20 cellular contexts compared by ENCODE assay signal in the genomic region with DNA sequence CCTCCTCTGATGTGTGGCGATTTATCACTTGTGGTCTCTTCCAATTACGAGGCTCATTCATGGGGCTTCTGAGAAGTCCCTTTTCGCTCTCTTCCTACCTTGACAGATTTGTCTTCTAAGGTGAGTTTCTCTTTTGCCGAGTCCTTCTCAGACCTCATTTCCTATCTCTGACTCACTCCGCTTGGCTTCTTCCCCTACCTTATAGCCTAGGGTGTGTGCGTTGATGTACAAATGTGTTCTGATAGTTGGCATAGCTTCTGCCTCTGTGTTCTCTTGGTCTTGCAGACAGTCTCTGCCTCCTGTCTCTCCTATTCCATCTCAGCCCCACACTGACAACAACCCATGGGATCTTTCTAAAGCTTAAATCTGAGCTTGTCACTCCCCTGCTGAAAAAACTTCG.
"Had no signal": no experiment of that assay in that cellular context is flagged by ENCODE, and none has a peak within 500 bp of the region (broad histone marks: within the 10 kb centered on the region; RNA-seq: fewer than 3 reads in every experiment).

No MANE protein-coding gene starts in this region.

- H3K36me3 Mint-ChIP-seq: activated CD4-positive, alpha-beta memory T cell treated with anti-CD3 and anti-CD28 coated beads for 36 hours; activated naive CD4-positive, alpha-beta T cell treated with anti-CD3 and anti-CD28 coated beads, Interleukin-2, amount 50 U/mL, for 24 hours; naive B cell; stimulated activated naive B cell treated with anti-CD40 and anti-IgM and Interleukin-4, amounts not matched to agents 10 μg/mL and 1 μg/mL and 100 μg/mL, for 72 hours had no signal

- DNase-seq: activated CD4-positive, alpha-beta memory T cell treated with anti-CD3 and anti-CD28 coated beads for 36 hours; activated CD4-positive, alpha-beta T cell treated with anti-CD3 and anti-CD28 coated beads for 36 hours; activated effector memory CD4-positive, alpha-beta T cell treated with Interleukin-2 at 50 U/mL for 16 hours; activated T-cell treated with anti-CD3 and anti-CD28 coated beads, Interleukin-2, amount 50 U/mL, for 4 hours; amniotic stem cell; central memory CD4-positive, alpha-beta T cell; colonic mucosa; gastrocnemius medialis; heart left ventricle; left colon; naive B cell; pancreas; retina; stimulated activated CD4-positive, alpha-beta T cell treated with anti-CD3 and anti-CD28 coated beads, Interleukin-15, amount 100 ng/mL, for 24 hours; stimulated activated CD4-positive, alpha-beta T cell treated with anti-CD3 and anti-CD28 coated beads, Interleukin-4, amount 100 ng/mL, for 1 hour; stimulated activated naive B cell treated with anti-CD40 and anti-IgM and Interleukin-4, amounts not matched to agents 10 μg/mL and 1 μg/mL and 100 μg/mL, for 72 hours; tibial artery had no signal

- H3K9me3 Mint-ChIP-seq: activated CD4-positive, alpha-beta memory T cell treated with anti-CD3 and anti-CD28 coated beads for 36 hours; activated naive CD4-positive, alpha-beta T cell treated with anti-CD3 and anti-CD28 coated beads, Interleukin-2, amount 50 U/mL, for 24 hours; activated T-cell treated with anti-CD3 and anti-CD28 coated beads, Interleukin-2, amount 50 U/mL, for 4 hours; stimulated activated naive B cell treated with anti-CD40 and anti-IgM and Interleukin-4, amounts not matched to agents 10 μg/mL and 1 μg/mL and 100 μg/mL, for 72 hours had no signal

- H3K36me3 ChIP-seq: colonic mucosa, gastrocnemius medialis, heart left ventricle, pancreas, tibial artery had no signal

- H3K27ac Mint-ChIP-seq: activated CD4-positive, alpha-beta memory T cell treated with anti-CD3 and anti-CD28 coated beads for 36 hours; activated CD4-positive, alpha-beta T cell treated with anti-CD3 and anti-CD28 coated beads for 36 hours; activated naive CD4-positive, alpha-beta T cell treated with anti-CD3 and anti-CD28 coated beads, Interleukin-2, amount 50 U/mL, for 24 hours; stimulated activated naive B cell treated with anti-CD40 and anti-IgM and Interleukin-4, amounts not matched to agents 10 μg/mL and 1 μg/mL and 100 μg/mL, for 72 hours had no signal

- H3K4me1 Mint-ChIP-seq: activated naive CD4-positive, alpha-beta T cell treated with anti-CD3 and anti-CD28 coated beads, Interleukin-2, amount 50 U/mL, for 24 hours; naive B cell; stimulated activated naive B cell treated with anti-CD40 and anti-IgM and Interleukin-4, amounts not matched to agents 10 μg/mL and 1 μg/mL and 100 μg/mL, for 72 hours had no signal

- H3K27ac ChIP-seq: colonic mucosa, gastrocnemius medialis, heart left ventricle, pancreas, tibial artery had no signal

- H3K4me3 Mint-ChIP-seq: activated CD4-positive, alpha-beta memory T cell treated with anti-CD3 and anti-CD28 coated beads for 36 hours; activated CD4-positive, alpha-beta T cell treated with anti-CD3 and anti-CD28 coated beads for 36 hours; activated naive CD4-positive, alpha-beta T cell treated with anti-CD3 and anti-CD28 coated beads, Interleukin-2, amount 50 U/mL, for 24 hours; activated T-cell treated with anti-CD3 and anti-CD28 coated beads, Interleukin-2, amount 50 U/mL, for 4 hours; naive B cell; stimulated activated naive B cell treated with anti-CD40 and anti-IgM and Interleukin-4, amounts not matched to agents 10 μg/mL and 1 μg/mL and 100 μg/mL, for 72 hours had no signal

- FAIRE-seq: pancreas, urothelium cell line had no signal

- H3K9me3 ChIP-seq: colonic mucosa, gastrocnemius medialis, heart left ventricle, pancreas, tibial artery had no signal

- H3K4me3 ChIP-seq: colonic mucosa, gastrocnemius medialis, heart left ventricle, lung, pancreas, tibial artery had no signal

- H3K4me1 ChIP-seq: colonic mucosa, gastrocnemius medialis, heart left ventricle, pancreas, tibial artery had no signal

- H3K27me3 ChIP-seq: colonic mucosa, gastrocnemius medialis, pancreas, tibial artery had no signal
